Comparison of ENCODE assay signal across 9 cellular contexts in the genomic region with DNA sequence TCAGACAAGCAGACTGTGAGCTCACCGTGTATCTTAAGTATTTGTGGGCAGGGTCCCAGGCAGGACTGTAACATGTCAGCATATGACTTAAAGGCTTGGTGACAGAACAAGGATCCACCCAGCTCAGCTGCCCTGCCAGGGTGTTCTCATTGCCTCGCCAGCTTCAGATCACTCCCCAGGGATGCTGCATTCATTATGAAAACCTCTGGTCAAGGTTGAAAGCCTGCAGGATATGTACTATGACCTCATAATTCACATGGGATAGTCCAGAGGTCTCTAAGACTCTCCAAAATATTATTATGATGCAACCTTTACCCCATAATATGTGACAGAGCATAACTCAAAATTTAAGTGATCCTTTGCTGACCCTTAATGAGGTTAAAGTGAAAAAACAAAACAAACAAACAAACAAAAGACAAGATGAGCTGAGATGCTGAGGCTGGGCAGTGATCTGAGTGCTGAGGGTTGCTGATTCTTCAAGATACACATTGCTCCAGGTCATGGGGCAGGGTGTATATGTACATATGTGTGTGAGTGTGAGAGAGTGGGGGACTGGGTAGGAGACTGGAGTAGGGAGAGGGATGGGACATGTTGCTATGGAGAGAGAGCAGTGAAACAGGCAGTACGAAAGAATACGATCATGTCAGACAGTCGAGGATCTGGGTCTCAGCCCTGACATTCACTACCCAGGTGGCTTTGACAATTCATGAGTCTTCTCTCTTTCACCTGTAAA.
DNase-seq lines count a peak whose midpoint lies in the region; ATAC-seq and TF ChIP-seq lines count a peak whose summit lies in the region.
"Had no signal": no experiment of that assay in that cellular context is flagged by ENCODE, and none has a peak within 500 bp of the region (broad histone marks: within the 10 kb centered on the region; RNA-seq: fewer than 3 reads in every experiment).

No MANE protein-coding gene starts in this region.

- ATAC-seq in GM19397 (IDR thresholded peaks at IDR 0.05; ENCODE audit: unreplicated experiment) (peak; percentile 42), HG03135 (IDR thresholded peaks at IDR 0.05; ENCODE audit: unreplicated experiment) (peak; percentile 44), sciatic nerve (peak; percentile 74)

- TF ChIP-seq CTCF in choroid plexus epithelial cell (conservative IDR thresholded peaks at IDR 0.05; ENCODE audit: low read depth, low read length): no peak

- no peak overlapping the region for H3K4me3 ChIP-seq in choroid plexus epithelial cell (ENCODE audit: low read depth, low read length)

- DNase-seq in choroid plexus epithelial cell (ENCODE audit: low read depth) (peak; percentile 39), sciatic nerve (ENCODE audit: low spot score) (no peak), occipital lobe (lab: John Stamatoyannopoulos, UW) (no peak), cortex of kidney (lab: John Stamatoyannopoulos, UW) (no peak), NCI-H2081 treated with DMSO at 0.1 percent for 48 hours (lab: John Stamatoyannopoulos, UW) (no peak)
- DNase-seq in stimulated activated naive CD4-positive, alpha-beta T cell (lab: John Stamatoyannopoulos, UW): no peak
- DNase-seq: SIG-M5 had no signal

- intact Hi-C loops in sciatic nerve (cut with DNase I): no loop called here
